8 cellular contexts compared by ENCODE assay signal in genomic region chr6:27899543-27899942, GRCh38. TPM values are rescaled to one million over a fixed set of nuclear protein-coding genes. Genes with fewer than 3 reads are reported as not detected.
"Had no signal": no experiment of that assay in that cellular context is flagged by ENCODE, and none has a peak within 500 bp of the region (broad histone marks: within the 10 kb centered on the region; RNA-seq: fewer than 3 reads in every experiment).

No MANE protein-coding gene starts in this region.

- H3K4me2 ChIP-seq: GM23338 had no signal

- H3K27me3 Mint-ChIP-seq: IgD-negative memory B cell had no signal

- FAIRE-seq: H1, HepG2 had no signal

- DNase-seq: H9, HCEC 1CT had no signal

- H3K27ac Mint-ChIP-seq: GM23338, H9 had no signal

- H3K4me3 Mint-ChIP-seq: GM23338, H9 had no signal

- ATAC-seq: GM23338, HepG2 had no signal

- H3K36me3 Mint-ChIP-seq: IgD-negative memory B cell had no signal

- H3K4me3 ChIP-seq: GM23338 had no signal

- H2AFZ ChIP-seq: GM23338 had no signal

- H3K27ac ChIP-seq: HL-60 had no signal

RNA-seq across cellular contexts. Expression of gene OR2B2, which starts 12.7 kb away (rescaled TPM):
- total RNA-seq: H1, H9, HepG2, HT1080 had no signal
- polyA plus RNA-seq: GM23338, H1, HepG2, IgD-negative memory B cell had no signal

RNA-seq across cellular contexts. Expression of gene OR2B6, which starts 57.5 kb away (rescaled TPM):
- total RNA-seq: GM23338, H1, H9, HepG2, HT1080 had no signal
- polyA plus RNA-seq: IgD-negative memory B cell had no signal
